ENCODE assay signal across 25 cellular contexts in the genomic region with DNA sequence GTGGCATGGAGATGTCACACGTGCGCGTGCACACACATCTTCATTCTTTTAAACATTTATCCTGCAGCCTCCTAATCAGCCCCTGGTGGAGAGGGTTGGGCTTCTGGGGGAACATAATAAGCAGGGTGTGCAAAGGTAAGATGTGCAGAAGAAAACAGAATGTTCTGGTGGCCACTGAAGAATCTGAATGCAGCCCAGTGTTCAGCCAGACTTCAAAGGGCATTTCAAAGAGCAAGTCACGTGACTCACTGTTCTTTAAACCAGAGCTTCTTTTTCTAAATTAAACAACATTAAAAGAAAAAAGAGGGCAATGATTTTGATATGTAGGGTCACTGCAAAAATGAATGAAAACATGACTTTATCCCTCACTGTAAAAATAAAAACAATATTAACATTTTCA.
A peak's percentile ranks its signal among the peaks of the same experiment; 100 is the strongest.
DNase-seq lines count a peak whose midpoint lies in the region; ATAC-seq and TF ChIP-seq lines count a peak whose summit lies in the region.
"Had no signal": no experiment of that assay in that cellular context is flagged by ENCODE, and none has a peak within 500 bp of the region (broad histone marks: within the 10 kb centered on the region; RNA-seq: fewer than 3 reads in every experiment).

No MANE protein-coding gene starts in this region.

- intact Hi-C loops in HCT116 (cut with micrococcal nuclease), result no loop called here
- intact Hi-C loops in esophagus muscularis mucosa (cut with DNase I), result no loop called here

- POLR2A ChIA-PET in HCT116 (lab: Charles Lee), result no interaction called here

- H3K27ac ChIP-seq in HCT116 (ENCODE audit: low read depth, low read length), result no peak overlapping the region
- no peak overlapping the region for H3K27ac ChIP-seq in esophagus muscularis mucosa (replicated peaks in 1 of 4)
- H3K27ac ChIP-seq: GM23248, SJSA1 had no signal

- TF ChIP-seq RAD21 in HCT116 (IDR thresholded peaks at IDR 0.05; ENCODE audit: low read depth), result no peak

- H3K79me2 ChIP-seq in HCT116 (ENCODE audit: insufficient read depth, low read length), result no peaks in the 10 kb centered on the region

- RAD21 ChIA-PET in HCT116 (lab: Charles Lee; ENCODE audit: low non-redundant PET in 1 of 2, low total read pairs in 2 of 2, uncharacterized antibody in 2 of 2, unreplicated experiment in 2 of 2), result no interaction called here

- H3K4me3 ChIP-seq in HCT116 (replicated peaks in 1 of 2; ENCODE audit: low read depth in 1 of 2, low read length in 2 of 2) (no peak overlapping the region), esophagus muscularis mucosa (no peak overlapping the region)
- H3K4me3 ChIP-seq: GM23248, MG63, SJSA1 had no signal

- TF ChIP-seq CTCF in HCT116 (IDR thresholded peaks at IDR 0.05 in 2 of 3, conservative IDR thresholded peaks at IDR 0.05 in 1 of 3; ENCODE audit: borderline replicate concordance in 1 of 3, insufficient read depth in 1 of 3, low read depth in 2 of 3, low read length in 2 of 3) (no peak), esophagus muscularis mucosa (IDR thresholded peaks at IDR 0.05) (no peak)

- no peaks in the 10 kb centered on the region for H3K27me3 ChIP-seq in HCT116 (ENCODE audit: insufficient read depth, low read length)
- H3K27me3 ChIP-seq in esophagus muscularis mucosa, result peaks cover 0 to 3% (median 0%) of the 10 kb centered on the region in 4 donors
- H3K27me3 ChIP-seq: MG63, SJSA1 had no signal

- no peak for TF ChIP-seq EP300 in esophagus muscularis mucosa (IDR thresholded peaks at IDR 0.05)

- CTCF ChIA-PET in HCT116 (lab: Charles Lee), result interaction anchor here (1.2 to 21.2 kb wide), 4 partner anchors 9 to 304 kb away, joined by 3 to 338 read pairs (median 6); no protein-coding TSS in a partner anchor

- WGBS in esophagus muscularis mucosa, result 87% methylated on average over 4 of the region's 4 CpGs

- H3K9ac ChIP-seq in HCT116 (ENCODE audit: low read length), result no peak overlapping the region
- H3K9ac ChIP-seq: GM23248 had no signal

- H3K9me2 ChIP-seq in HCT116 (ENCODE audit: insufficient read depth), result no peaks in the 10 kb centered on the region

- H4K20me1 ChIP-seq in HCT116 (ENCODE audit: insufficient read depth), result no peaks in the 10 kb centered on the region

- no peak for TF ChIP-seq POLR2A in HCT116 (IDR thresholded peaks at IDR 0.05; ENCODE audit: borderline replicate concordance, extremely low read depth, insufficient read depth, insufficient read length)
- no peak for TF ChIP-seq POLR2A in esophagus muscularis mucosa (IDR thresholded peaks at IDR 0.05; ENCODE audit: low read depth)

- ATAC-seq in HCT116 (no peak), left lobe of liver (peak; percentile 27)
- ATAC-seq: PC-3, Right ventricle myocardium inferior had no signal

- BruUV-seq in HCT116 (replicated peaks; lab: Mats Ljungman, UMichigan), result no TSS peak

- H3K4me1 ChIP-seq in HCT116 (ENCODE audit: control insufficient read depth in 1 of 2, insufficient read depth in 2 of 2, low read length in 2 of 2) (peaks cover 2 to 7% of the 10 kb centered on the region in 2 experiments; a peak in 1 of 4 replicates), esophagus muscularis mucosa (peaks cover 0 to 2% (median 0%) of the 10 kb centered on the region in 4 donors)

- H2AFZ ChIP-seq in HCT116 (ENCODE audit: low read depth, low read length, poor library complexity, severe bottlenecking), result no peak overlapping the region
- H2AFZ ChIP-seq: GM23248 had no signal

- H3K4me2 ChIP-seq in HCT116 (ENCODE audit: low read length), result no peak overlapping the region

- H3K36me3 ChIP-seq in HCT116 (ENCODE audit: control insufficient read depth in 1 of 2, insufficient read depth in 2 of 2, low read length in 2 of 2) (no peaks in the 10 kb centered on the region), esophagus muscularis mucosa (no peaks in the 10 kb centered on the region)
- H3K36me3 ChIP-seq: MG63, SJSA1 had no signal

- H3K9me3 ChIP-seq in HCT116 (ENCODE audit: control insufficient read depth in 1 of 2, insufficient read depth in 1 of 2, low read depth in 1 of 2, low read length in 2 of 2), result no peaks in the 10 kb centered on the region
- H3K9me3 ChIP-seq in esophagus muscularis mucosa, result no peaks in the 10 kb centered on the region
- H3K9me3 ChIP-seq: MG63, SJSA1 had no signal

- no peak for DNase-seq in HCT116 (ENCODE audit: low read depth, low spot score)
- peak; percentile 33 for DNase-seq in astrocyte of the hippocampus (ENCODE audit: low read depth, low spot score)
- no peak for DNase-seq in left lobe of liver (ENCODE audit: low spot score)
- peak; percentile 63 for DNase-seq in pons (ENCODE audit: low spot score)
- no peak for DNase-seq in RKO (ENCODE audit: low spot score)
- DNase-seq in esophagus muscularis mucosa (ENCODE audit: extremely low spot score), result no peak
- DNase-seq in stimulated activated CD8-positive, alpha-beta memory T cell treated with anti-CD3 and anti-CD28 coated beads, Interleukin-4, amount 100 ng/mL, for 48 hours, result no peak
- DNase-seq in SHP77 treated with DMSO at 0.1 percent for 48 hours (lab: John Stamatoyannopoulos, UW), result no peak
- DNase-seq: 8988T; Calu3; GF-D8; GM23248; H7; KG1; MG63; NCI-H1105 treated with DMSO at 0.1 percent for 48 hours; NCI-H146; NCI-H1930; NCI-H446 treated with DMSO at 0.1 percent for 48 hours; NCI-H526; NCI-H82; NK-92 treated with Interleukin-12 subunit alpha and Interleukin-12 subunit beta, amount 100 ng/mL, for 24 hours; PC-3 had no signal

TF ChIP-seq in HCT116, 20 proteins besides CTCF, POLR2A, EP300 and RAD21:
- TF ChIP-seq, protein P1, sequence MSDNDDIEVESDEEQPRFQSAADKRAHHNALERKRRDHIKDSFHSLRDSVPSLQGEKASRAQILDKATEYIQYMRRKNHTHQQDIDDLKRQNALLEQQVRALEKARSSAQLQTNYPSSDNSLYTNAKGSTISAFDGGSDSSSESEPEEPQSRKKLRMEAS (IDR thresholded peaks at IDR 0.05), result no peak
- TF ChIP-seq SRF (IDR thresholded peaks at IDR 0.05; ENCODE audit: low read depth) (no peak), SIN3A (IDR thresholded peaks at IDR 0.05; ENCODE audit: low read depth) (no peak), TCF7L2 (IDR thresholded peaks at IDR 0.05; ENCODE audit: borderline replicate concordance, extremely low read depth, insufficient read depth, insufficient read length) (peak; percentile 41), YY1 (IDR thresholded peaks at IDR 0.05; ENCODE audit: extremely low read depth, insufficient replicate concordance, low read depth, low read length) (no peak)

Comparison
In these comparisons a context has a peak if more than half of its experiments do, and no peak if none do; other contexts are left out.
1. DNase-seq: peak in astrocyte of the hippocampus (single experiment) and pons (single experiment); none in HCT116 (single experiment), left lobe of liver (single experiment), RKO (single experiment), esophagus muscularis mucosa (single experiment), stimulated activated CD8-positive, alpha-beta memory T cell treated with anti-CD3 and anti-CD28 coated beads, Interleukin-4, amount 100 ng/mL, for 48 hours (single experiment) and SHP77 treated with DMSO at 0.1 percent for 48 hours (single experiment).